ENCODE assay signal across 1 cellular context in genomic region chr1:10756842-10757241, GRCh38.
TF ChIP-seq lines count a peak whose summit lies in the region.

No MANE protein-coding gene starts in this region.

TF ChIP-seq in GM23338, 12 proteins besides CTCF, POLR2A, EP300 and RAD21:
- TF ChIP-seq, protein P1, sequence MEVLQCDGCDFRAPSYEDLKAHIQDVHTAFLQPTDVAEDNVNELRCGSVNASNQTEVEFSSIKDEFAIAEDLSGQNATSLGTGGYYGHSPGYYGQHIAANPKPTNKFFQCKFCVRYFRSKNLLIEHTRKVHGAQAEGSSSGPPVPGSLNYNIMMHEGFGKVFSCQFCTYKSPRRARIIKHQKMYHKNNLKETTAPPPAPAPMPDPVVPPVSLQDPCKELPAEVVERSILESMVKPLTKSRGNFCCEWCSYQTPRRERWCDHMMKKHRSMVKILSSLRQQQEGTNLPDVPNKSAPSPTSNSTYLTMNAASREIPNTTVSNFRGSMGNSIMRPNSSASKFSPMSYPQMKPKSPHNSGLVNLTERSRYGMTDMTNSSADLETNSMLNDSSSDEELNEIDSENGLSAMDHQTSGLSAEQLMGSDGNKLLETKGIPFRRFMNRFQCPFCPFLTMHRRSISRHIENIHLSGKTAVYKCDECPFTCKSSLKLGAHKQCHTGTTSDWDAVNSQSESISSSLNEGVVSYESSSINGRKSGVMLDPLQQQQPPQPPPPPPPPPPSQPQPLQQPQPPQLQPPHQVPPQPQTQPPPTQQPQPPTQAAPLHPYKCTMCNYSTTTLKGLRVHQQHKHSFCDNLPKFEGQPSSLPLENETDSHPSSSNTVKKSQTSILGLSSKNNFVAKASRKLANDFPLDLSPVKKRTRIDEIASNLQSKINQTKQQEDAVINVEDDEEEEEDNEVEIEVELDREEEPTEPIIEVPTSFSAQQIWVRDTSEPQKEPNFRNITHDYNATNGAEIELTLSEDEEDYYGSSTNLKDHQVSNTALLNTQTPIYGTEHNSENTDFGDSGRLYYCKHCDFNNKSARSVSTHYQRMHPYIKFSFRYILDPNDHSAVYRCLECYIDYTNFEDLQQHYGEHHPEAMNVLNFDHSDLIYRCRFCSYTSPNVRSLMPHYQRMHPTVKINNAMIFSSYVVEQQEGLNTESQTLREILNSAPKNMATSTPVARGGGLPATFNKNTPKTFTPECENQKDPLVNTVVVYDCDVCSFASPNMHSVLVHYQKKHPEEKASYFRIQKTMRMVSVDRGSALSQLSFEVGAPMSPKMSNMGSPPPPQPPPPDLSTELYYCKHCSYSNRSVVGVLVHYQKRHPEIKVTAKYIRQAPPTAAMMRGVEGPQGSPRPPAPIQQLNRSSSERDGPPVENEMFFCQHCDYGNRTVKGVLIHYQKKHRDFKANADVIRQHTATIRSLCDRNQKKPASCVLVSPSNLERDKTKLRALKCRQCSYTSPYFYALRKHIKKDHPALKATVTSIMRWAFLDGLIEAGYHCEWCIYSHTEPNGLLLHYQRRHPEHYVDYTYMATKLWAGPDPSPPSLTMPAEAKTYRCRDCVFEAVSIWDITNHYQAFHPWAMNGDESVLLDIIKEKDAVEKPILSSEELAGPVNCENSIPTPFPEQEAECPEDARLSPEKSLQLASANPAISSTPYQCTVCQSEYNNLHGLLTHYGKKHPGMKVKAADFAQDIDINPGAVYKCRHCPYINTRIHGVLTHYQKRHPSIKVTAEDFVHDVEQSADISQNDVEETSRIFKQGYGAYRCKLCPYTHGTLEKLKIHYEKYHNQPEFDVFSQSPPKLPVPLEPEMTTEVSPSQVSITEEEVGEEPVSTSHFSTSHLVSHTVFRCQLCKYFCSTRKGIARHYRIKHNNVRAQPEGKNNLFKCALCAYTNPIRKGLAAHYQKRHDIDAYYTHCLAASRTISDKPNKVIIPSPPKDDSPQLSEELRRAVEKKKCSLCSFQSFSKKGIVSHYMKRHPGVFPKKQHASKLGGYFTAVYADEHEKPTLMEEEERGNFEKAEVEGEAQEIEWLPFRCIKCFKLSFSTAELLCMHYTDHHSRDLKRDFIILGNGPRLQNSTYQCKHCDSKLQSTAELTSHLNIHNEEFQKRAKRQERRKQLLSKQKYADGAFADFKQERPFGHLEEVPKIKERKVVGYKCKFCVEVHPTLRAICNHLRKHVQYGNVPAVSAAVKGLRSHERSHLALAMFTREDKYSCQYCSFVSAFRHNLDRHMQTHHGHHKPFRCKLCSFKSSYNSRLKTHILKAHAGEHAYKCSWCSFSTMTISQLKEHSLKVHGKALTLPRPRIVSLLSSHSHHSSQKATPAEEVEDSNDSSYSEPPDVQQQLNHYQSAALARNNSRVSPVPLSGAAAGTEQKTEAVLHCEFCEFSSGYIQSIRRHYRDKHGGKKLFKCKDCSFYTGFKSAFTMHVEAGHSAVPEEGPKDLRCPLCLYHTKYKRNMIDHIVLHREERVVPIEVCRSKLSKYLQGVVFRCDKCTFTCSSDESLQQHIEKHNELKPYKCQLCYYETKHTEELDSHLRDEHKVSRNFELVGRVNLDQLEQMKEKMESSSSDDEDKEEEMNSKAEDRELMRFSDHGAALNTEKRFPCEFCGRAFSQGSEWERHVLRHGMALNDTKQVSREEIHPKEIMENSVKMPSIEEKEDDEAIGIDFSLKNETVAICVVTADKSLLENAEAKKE (CRISPR knock-in tag; IDR thresholded peaks at IDR 0.05), result no peak
- TF ChIP-seq POLR2AphosphoS5 (IDR thresholded peaks at IDR 0.05; ENCODE audit: low read depth), result no peak
- TF ChIP-seq STAT1 (IDR thresholded peaks at IDR 0.05; ENCODE audit: unreplicated experiment), result no peak
- TF ChIP-seq EZH2 (IDR thresholded peaks at IDR 0.05; ENCODE audit: low read depth, unreplicated experiment), result no peak
- TF ChIP-seq CREB1 (CRISPR knock-in tag; IDR thresholded peaks at IDR 0.05; ENCODE audit: low read depth), result no peak
- TF ChIP-seq NANOG (IDR thresholded peaks at IDR 0.05; ENCODE audit: borderline replicate concordance), result no peak
- no peak for TF ChIP-seq REST (IDR thresholded peaks at IDR 0.05; ENCODE audit: unreplicated experiment)
- TF ChIP-seq ETS1 (IDR thresholded peaks at IDR 0.05), result no peak
TF ChIP-seq in GM23338: peak in this region for 0.
